1 cellular context compared by ENCODE assay signal in the genomic region with DNA sequence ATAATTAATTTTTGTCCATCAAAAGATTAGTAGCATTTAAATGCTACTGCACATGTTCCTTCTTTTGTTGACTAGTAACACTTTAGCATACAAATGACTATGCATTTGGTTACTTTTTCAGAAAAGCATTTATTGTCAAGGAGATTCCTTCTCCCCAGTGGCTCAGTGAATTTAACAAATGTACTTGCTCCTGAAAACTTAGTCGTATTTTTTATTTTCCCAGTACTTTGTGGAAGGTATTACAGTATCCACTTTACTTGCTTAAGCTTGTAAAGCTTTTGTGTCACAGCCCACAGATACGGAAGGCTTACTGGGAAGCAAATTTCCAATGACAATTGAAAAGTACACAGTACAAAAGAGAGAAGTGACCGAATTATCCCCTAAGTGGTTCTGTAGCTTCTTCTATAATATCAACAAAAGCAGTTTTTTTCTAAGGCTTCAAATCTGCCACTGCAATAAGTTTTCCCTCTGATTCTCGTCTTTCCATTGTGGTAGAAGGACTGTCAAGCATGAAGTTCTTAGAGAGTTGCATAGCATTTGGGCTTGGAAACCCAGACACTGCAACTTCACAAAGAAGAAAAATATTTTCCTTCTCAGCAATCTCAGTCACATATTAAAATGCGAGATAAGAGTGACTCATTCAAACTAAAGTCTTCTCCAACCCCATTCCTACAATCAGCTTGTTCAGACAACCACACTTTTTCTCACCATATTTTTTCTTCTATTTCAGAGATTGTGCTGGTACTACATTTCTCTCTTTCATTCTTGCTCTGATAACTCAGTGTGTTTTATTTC.
TF ChIP-seq lines count a peak whose summit lies in the region.

No MANE protein-coding gene starts in this region.

TF ChIP-seq in SK-N-SH, 30 proteins besides CTCF, POLR2A, EP300 and RAD21 (continued from another document):
- no peak for TF ChIP-seq SMC3 (IDR thresholded peaks at IDR 0.05; ENCODE audit: low read depth, low read length)
- TF ChIP-seq EZH2phosphoT487 (IDR thresholded peaks at IDR 0.05; ENCODE audit: borderline replicate concordance, low read depth), result no peak
- TF ChIP-seq, protein P1, sequence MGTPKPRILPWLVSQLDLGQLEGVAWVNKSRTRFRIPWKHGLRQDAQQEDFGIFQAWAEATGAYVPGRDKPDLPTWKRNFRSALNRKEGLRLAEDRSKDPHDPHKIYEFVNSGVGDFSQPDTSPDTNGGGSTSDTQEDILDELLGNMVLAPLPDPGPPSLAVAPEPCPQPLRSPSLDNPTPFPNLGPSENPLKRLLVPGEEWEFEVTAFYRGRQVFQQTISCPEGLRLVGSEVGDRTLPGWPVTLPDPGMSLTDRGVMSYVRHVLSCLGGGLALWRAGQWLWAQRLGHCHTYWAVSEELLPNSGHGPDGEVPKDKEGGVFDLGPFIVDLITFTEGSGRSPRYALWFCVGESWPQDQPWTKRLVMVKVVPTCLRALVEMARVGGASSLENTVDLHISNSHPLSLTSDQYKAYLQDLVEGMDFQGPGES (IDR thresholded peaks at IDR 0.05; ENCODE audit: low read depth, low read length), result no peak
